In the genomic region with DNA sequence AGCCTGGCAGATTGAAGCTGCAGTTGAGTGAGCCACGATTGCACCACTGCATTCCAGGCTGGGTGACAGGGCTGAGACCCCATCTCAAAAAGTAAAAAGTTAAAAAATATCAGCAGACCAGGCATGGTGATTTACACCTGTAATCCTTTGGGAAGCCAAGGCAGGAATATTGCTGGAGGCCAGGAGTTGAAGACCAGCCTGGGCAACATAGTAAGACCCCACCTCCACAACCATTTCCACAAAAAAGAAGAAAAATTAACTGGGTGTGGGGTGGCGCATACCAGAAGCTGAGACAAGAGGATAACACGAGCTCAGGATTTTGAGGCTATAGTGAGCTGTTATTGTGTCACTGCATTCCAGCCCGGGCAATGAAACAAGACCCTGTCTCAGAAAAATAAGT, we compare ENCODE assay signal across 34 cellular contexts. TPM values are rescaled to one million over a fixed set of nuclear protein-coding genes. Genes with fewer than 3 reads are reported as not detected.
"Had no signal": no experiment of that assay in that cellular context is flagged by ENCODE, and none has a peak within 500 bp of the region (broad histone marks: within the 10 kb centered on the region; RNA-seq: fewer than 3 reads in every experiment).

No MANE protein-coding gene starts in this region.

- H3K27ac Mint-ChIP-seq: activated CD4-positive, alpha-beta T cell treated with anti-CD3 and anti-CD28 coated beads for 36 hours; activated CD8-positive, alpha-beta memory T cell treated with anti-CD3 and anti-CD28 coated beads, Interleukin-2, amount 10 ng/mL, durations not matched to agents 7 days and 5 days; activated naive CD4-positive, alpha-beta T cell treated with anti-CD3 and anti-CD28 coated beads, Interleukin-2, amount 50 U/mL, for 72 hours; activated T-helper 2 cell treated with anti-CD3 and anti-CD28 coated beads, Interferon-gamma antibody, Interleukin-2, Interleukin-4, amounts not matched to agents 10 μg/mL and 5 μg/mL and 100 μg/mL, durations not matched to agents 14 hours and 24 hours and 36 hours; brain; effector memory CD8-positive, alpha-beta T cell; natural killer cell treated with Interleukin-12 subunit alpha and Interleukin-12 subunit beta and Interleukin-15 and Interleukin-18, amount 100 ng/mL, for 72 hours had no signal

- ATAC-seq: activated CD4-positive, alpha-beta T cell treated with anti-CD3 and anti-CD28 coated beads for 36 hours; activated CD8-positive, alpha-beta T cell treated with anti-CD3 and anti-CD28 coated beads, Interleukin-2, amount 10 ng/mL, durations not matched to agents 7 days and 5 days; activated naive CD4-positive, alpha-beta T cell treated with anti-CD3 and anti-CD28 coated beads, Interleukin-2, amount 50 U/mL, for 72 hours; effector memory CD8-positive, alpha-beta T cell; heart left ventricle; left lobe of liver; lower lobe of right lung; right cardiac atrium had no signal

- H3K36me3 Mint-ChIP-seq: activated CD8-positive, alpha-beta memory T cell treated with anti-CD3 and anti-CD28 coated beads, Interleukin-2, amount 10 ng/mL, durations not matched to agents 7 days and 5 days; activated naive CD4-positive, alpha-beta T cell treated with anti-CD3 and anti-CD28 coated beads, Interleukin-2, amount 50 U/mL, for 72 hours; brain; natural killer cell treated with Interleukin-12 subunit alpha and Interleukin-12 subunit beta and Interleukin-15 and Interleukin-18, amount 100 ng/mL, for 72 hours; T-cell had no signal

- H3K27me3 ChIP-seq: adrenal gland, ascending aorta, cardiac muscle cell, testis had no signal

- H3K36me3 ChIP-seq: adrenal gland, ascending aorta, cardiac muscle cell, heart left ventricle, lower lobe of right lung, transverse colon had no signal

- H3K4me1 ChIP-seq: adrenal gland, ascending aorta, lower lobe of right lung, testis, transverse colon had no signal

- H3K9me3 Mint-ChIP-seq: activated naive CD4-positive, alpha-beta T cell treated with anti-CD3 and anti-CD28 coated beads, Interleukin-2, amount 50 U/mL, for 72 hours; activated T-helper 2 cell treated with anti-CD3 and anti-CD28 coated beads, Interferon-gamma antibody, Interleukin-2, Interleukin-4, amounts not matched to agents 10 μg/mL and 5 μg/mL and 100 μg/mL, durations not matched to agents 14 hours and 24 hours and 36 hours; effector memory CD8-positive, alpha-beta T cell; natural killer cell treated with Interleukin-12 subunit alpha and Interleukin-12 subunit beta and Interleukin-15 and Interleukin-18, amount 100 ng/mL, for 72 hours; T-cell had no signal

- H3K27me3 Mint-ChIP-seq: activated CD4-positive, alpha-beta T cell treated with anti-CD3 and anti-CD28 coated beads for 36 hours; activated CD8-positive, alpha-beta memory T cell treated with anti-CD3 and anti-CD28 coated beads, Interleukin-2, amount 10 ng/mL, durations not matched to agents 7 days and 5 days; natural killer cell treated with Interleukin-12 subunit alpha and Interleukin-12 subunit beta and Interleukin-15 and Interleukin-18, amount 100 ng/mL, for 72 hours had no signal

- H3K9me3 ChIP-seq: adrenal gland, ascending aorta, heart left ventricle, lower lobe of right lung, testis, transverse colon had no signal

- DNase-seq: activated CD4-positive, alpha-beta T cell treated with anti-CD3 and anti-CD28 coated beads for 36 hours; activated CD4-positive, CD25-positive, alpha-beta regulatory T cell; activated CD8-positive, alpha-beta memory T cell treated with anti-CD3 and anti-CD28 coated beads, Interleukin-2, amount 10 ng/mL, durations not matched to agents 7 days and 5 days; activated CD8-positive, alpha-beta T cell treated with anti-CD3 and anti-CD28 coated beads, Interleukin-2, amount 10 ng/mL, durations not matched to agents 7 days and 5 days; activated T-cell treated with anti-CD3 and anti-CD28 coated beads, Interleukin-2, amount 50 U/mL, for 48 hours; adrenal gland; cerebellar nuclear complex; effector memory CD8-positive, alpha-beta T cell; heart left ventricle; kidney glomerular epithelial cell; lower lobe of right lung; mesenchymal stem cell; posterior cingulate gyrus; right cardiac atrium; stimulated activated CD4-positive, alpha-beta T cell treated with anti-CD3 and anti-CD28 coated beads, Interleukin-2, amount 100 ng/mL, for 48 hours; stimulated activated naive CD4-positive, alpha-beta T cell treated with Interleukin-2 at 50 U/mL for 16 hours; T-cell; testis; transverse colon had no signal

- H3K4me3 Mint-ChIP-seq: activated CD4-positive, alpha-beta T cell treated with anti-CD3 and anti-CD28 coated beads for 36 hours; activated CD8-positive, alpha-beta memory T cell treated with anti-CD3 and anti-CD28 coated beads, Interleukin-2, amount 10 ng/mL, durations not matched to agents 7 days and 5 days; activated CD8-positive, alpha-beta T cell treated with anti-CD3 and anti-CD28 coated beads, Interleukin-2, amount 10 ng/mL, durations not matched to agents 7 days and 5 days; brain; effector memory CD8-positive, alpha-beta T cell; natural killer cell treated with Interleukin-12 subunit alpha and Interleukin-12 subunit beta and Interleukin-15 and Interleukin-18, amount 100 ng/mL, for 72 hours had no signal

- H3K27ac ChIP-seq: adrenal gland, ascending aorta, cardiac muscle cell, coronary artery, heart left ventricle, lower lobe of right lung, testis, transverse colon had no signal

- H3K4me3 ChIP-seq: adrenal gland, ascending aorta, cardiac muscle cell, coronary artery, heart left ventricle, lower lobe of right lung, testis, transverse colon had no signal

- H3K4me1 Mint-ChIP-seq: brain had no signal

RNA-seq across cellular contexts. Expression of gene MAG, which starts 2.9 kb away (rescaled TPM):
- total RNA-seq: ascending aorta, endothelial cell of umbilical vein, fibroblast of villous mesenchyme, lower lobe of right lung, mononuclear cell, osteoblast, right cardiac atrium, transverse colon had no signal
- polyA plus RNA-seq: endothelial cell of umbilical vein, esophagus, fibroblast of lung had no signal

RNA-seq across cellular contexts. Expression of gene HAMP, which starts 12.5 kb away (rescaled TPM):
- total RNA-seq: ascending aorta, fibroblast of lung, fibroblast of villous mesenchyme, lower lobe of right lung, osteoblast, skeletal muscle tissue, testis, transverse colon had no signal
- polyA plus RNA-seq: endothelial cell of umbilical vein, fibroblast of lung had no signal

RNA-seq across cellular contexts. Expression of gene CD22, which starts 34.1 kb away (rescaled TPM):
- total RNA-seq: endothelial cell of umbilical vein, fibroblast of villous mesenchyme, osteoblast had no signal
- polyA plus RNA-seq: cardiac muscle cell, endothelial cell of umbilical vein had no signal
